8 cellular contexts compared by ENCODE assay signal in genomic region chr15:82710208-82710555, GRCh38. TPM values are rescaled to one million over a fixed set of nuclear protein-coding genes. Genes with fewer than 3 reads are reported as not detected.
A peak's percentile ranks its signal among the peaks of the same experiment; 100 is the strongest.
DNase-seq lines count a peak whose midpoint lies in the region; ATAC-seq and TF ChIP-seq lines count a peak whose summit lies in the region.

No MANE protein-coding gene starts in this region.

- intact Hi-C loops in left ventricle myocardium inferior (cut with micrococcal nuclease), result no loop called here
- intact Hi-C loops in Right ventricle myocardium inferior (cut with DNase I), result no loop called here
- intact Hi-C loops in uterus (cut with DNase I; ENCODE audit: low total_unique reads), result no loop called here

- no peak for TF ChIP-seq POLR2A in uterus (IDR thresholded peaks at IDR 0.05)

- no peaks in the 10 kb centered on the region for H3K36me3 Mint-ChIP-seq in mesothelial cell of epicardium

- TF ChIP-seq CTCF in left ventricle myocardium inferior (IDR thresholded peaks at IDR 0.05; ENCODE audit: borderline replicate concordance), result no peak
- TF ChIP-seq CTCF in cardiac fibroblast (IDR thresholded peaks at IDR 0.05; ENCODE audit: low read depth, low read length), result no peak
- TF ChIP-seq CTCF in mesothelial cell of epicardium (IDR thresholded peaks at IDR 0.05; ENCODE audit: unreplicated experiment), result no peak
- no peak for TF ChIP-seq CTCF in uterus (IDR thresholded peaks at IDR 0.05)

- no peaks in the 10 kb centered on the region for H3K4me1 Mint-ChIP-seq in mesothelial cell of epicardium

- H3K36me3 ChIP-seq in left ventricle myocardium inferior (no peaks in the 10 kb centered on the region), uterus (no peaks in the 10 kb centered on the region)

- no peak overlapping the region for H3K27ac ChIP-seq in left ventricle myocardium inferior (replicated peaks)
- no peak overlapping the region for H3K27ac ChIP-seq in uterus

- ATAC-seq in Right ventricle myocardium inferior, result no peak
- ATAC-seq in GM19455 (IDR thresholded peaks at IDR 0.05; ENCODE audit: unreplicated experiment), result no peak

- H3K9me3 ChIP-seq in left ventricle myocardium inferior (replicated peaks), result no peaks in the 10 kb centered on the region
- H3K9me3 ChIP-seq in uterus, result no peaks in the 10 kb centered on the region

- peak overlapping the region; percentile 69 for H3K4me3 Mint-ChIP-seq in mesothelial cell of epicardium

- no peaks in the 10 kb centered on the region for H3K9me3 Mint-ChIP-seq in mesothelial cell of epicardium

- no peak overlapping the region for H3K27ac Mint-ChIP-seq in mesothelial cell of epicardium

- DNase-seq in left ventricle myocardium inferior (no peak), Right ventricle myocardium inferior (ENCODE audit: missing footprints) (no peak), cardiac fibroblast (ENCODE audit: low read depth in 2 of 2) (no peak), mesothelial cell of epicardium (ENCODE audit: low spot score in 2 of 2, unreplicated experiment in 2 of 2) (no peak), uterus (no peak), amygdala (lab: John Stamatoyannopoulos, UW) (no peak), Ammon's horn (ENCODE audit: low spot score) (no peak)

- H3K4me3 ChIP-seq in left ventricle myocardium inferior (peak overlapping the region; percentile 76), cardiac fibroblast (replicated peaks in 1 of 2; ENCODE audit: low read depth in 2 of 2, low read length in 2 of 2) (peak overlapping the region; percentile 65 to 70), uterus (peak overlapping the region; percentile 28 to 49)

- H3K27me3 ChIP-seq in left ventricle myocardium inferior (ENCODE audit: low read depth) (peaks cover 67% of the 10 kb centered on the region), uterus (no peaks in the 10 kb centered on the region)

- peaks cover 16% of the 10 kb centered on the region for H3K4me1 ChIP-seq in left ventricle myocardium inferior
- peaks cover 0 to 6% of the 10 kb centered on the region in 2 donors for H3K4me1 ChIP-seq in uterus

- H3K27me3 Mint-ChIP-seq in mesothelial cell of epicardium (ENCODE audit: low read depth), result peaks cover 36% of the 10 kb centered on the region

RNA-seq across cellular contexts. Expression of gene AP3B2, which starts 0.5 kb away (rescaled TPM):
- 0.80 TPM for total RNA-seq in left ventricle myocardium inferior
- total RNA-seq in Right ventricle myocardium inferior, result 0.54 TPM
- total RNA-seq in mesothelial cell of epicardium, result 1.3 to 2.5 TPM (median 2.4 TPM) in 3 replicates
- 1 to 10 TPM in 3 of 4 donors, not detected in 1; 1.9 to 6.9 (median 2.2) TPM for total RNA-seq in uterus
